In the genomic region with DNA sequence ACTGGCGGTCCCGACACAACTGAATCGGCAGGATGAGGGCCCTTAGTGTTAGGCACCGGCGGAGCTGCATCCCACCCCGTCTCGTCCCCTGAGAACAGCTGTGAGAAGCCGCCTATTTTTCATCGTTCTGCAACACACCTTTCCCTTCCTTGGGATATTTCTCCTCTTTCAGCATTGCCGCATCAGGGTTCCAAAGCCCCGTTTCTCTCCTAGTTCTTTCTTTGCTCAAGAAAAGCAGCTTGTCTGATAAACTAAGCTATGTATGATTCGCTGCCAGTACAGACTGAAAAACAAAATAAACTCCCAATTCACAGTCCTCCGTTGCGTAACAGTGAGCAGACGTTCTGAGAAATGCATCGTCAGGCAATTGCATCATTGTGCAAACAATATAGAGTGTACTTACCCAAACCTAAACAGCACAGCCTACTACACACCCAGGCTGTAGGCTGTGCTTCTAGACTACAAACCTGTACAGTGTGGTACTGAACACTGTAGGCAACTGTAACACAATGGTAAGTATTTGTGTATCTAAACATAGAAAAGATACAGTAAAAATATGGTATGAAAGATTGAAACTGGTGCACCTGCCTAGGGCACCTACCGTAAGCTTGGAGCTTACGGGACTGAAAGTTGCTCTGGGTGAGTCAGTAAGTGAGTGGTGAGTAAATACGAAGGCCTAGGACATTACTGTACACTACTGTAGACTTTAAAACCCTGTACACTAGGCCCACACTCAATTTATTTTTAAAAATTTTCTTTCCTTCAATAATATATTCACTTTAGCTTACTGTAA, we compare ENCODE assay signal across 8 cellular contexts. TPM values are rescaled to one million over a fixed set of nuclear protein-coding genes. Genes with fewer than 3 reads are reported as not detected.
DNase-seq lines count a peak whose midpoint lies in the region; ATAC-seq and TF ChIP-seq lines count a peak whose summit lies in the region.

No MANE protein-coding gene starts in this region.

- peak overlapping the region; percentile 77 for H3K4me3 ChIP-seq in NB4 (ENCODE audit: low read depth, low read length)
- H3K4me3 ChIP-seq in mucosa of descending colon = peak overlapping the region; percentile 63

- peak overlapping the region; percentile 90 for H3K27ac ChIP-seq in caudate nucleus (ENCODE audit: low read depth, low read length)

- peaks cover 13% of the 10 kb centered on the region for H3K4me1 ChIP-seq in mucosa of descending colon (ENCODE audit: low read depth)

- no peak for TF ChIP-seq POLR2A in NB4 (IDR thresholded peaks at IDR 0.05; ENCODE audit: extremely low read depth, insufficient read length)

- H3K9me3 ChIP-seq in mucosa of descending colon = no peaks in the 10 kb centered on the region

- ATAC-seq in mucosa of descending colon (peak; percentile 77), GM18511 (IDR thresholded peaks at IDR 0.05; ENCODE audit: unreplicated experiment) (no peak), GM21390 (IDR thresholded peaks at IDR 0.05; ENCODE audit: unreplicated experiment) (no peak)

- DNase-seq in COLO668 (lab: John Stamatoyannopoulos, UW; ENCODE audit: unreplicated experiment) (peak; percentile 5), NB4 (ENCODE audit: low read depth) (peak; percentile 93), caudate nucleus (lab: John Stamatoyannopoulos, UW) (no peak), mucosa of descending colon (peak in 1 of 3 donors; percentile 63), putamen (ENCODE audit: low spot score) (no peak), head of caudate nucleus (no peak)

- no peak for TF ChIP-seq CTCF in NB4 (IDR thresholded peaks at IDR 0.05; ENCODE audit: low read depth, low read length)
- no peak for TF ChIP-seq CTCF in mucosa of descending colon (IDR thresholded peaks at IDR 0.05)

- H3K36me3 ChIP-seq in mucosa of descending colon (ENCODE audit: low read depth) = no peaks in the 10 kb centered on the region

- intact Hi-C loops in mucosa of descending colon (cut with DNase I, micrococcal nuclease) (loop anchor here in 1 of 2 donors (10.0 kb wide), 1 partner anchor 214 kb away; no protein-coding TSS in a partner anchor), head of caudate nucleus (cut with DNase I) (no loop called here)

RNA-seq across cellular contexts. Expression of a gene that starts 8.9 kb away (rescaled TPM):
- total RNA-seq in mucosa of descending colon = 10 to 100 TPM in 1 of 3 donors, 1 to 10 TPM in 2; 5.2 to 13.8 (median 6.3) TPM

Comparison
In these comparisons a context has a peak if more than half of its experiments do, and no peak if none do; other contexts are left out.
1. DNase-seq: peak in COLO668 (single experiment) and NB4 (single experiment); none in caudate nucleus (0 of 61), putamen (single experiment) and head of caudate nucleus (0 of 42).